Comparison of ENCODE assay signal across 16 cellular contexts in genomic region chr6:126337323-126337722, GRCh38. TPM values are rescaled to one million over a fixed set of nuclear protein-coding genes. Genes with fewer than 3 reads are reported as not detected.
DNase-seq lines count a peak whose midpoint lies in the region; ATAC-seq, FAIRE-seq and TF ChIP-seq lines count a peak whose summit lies in the region.
"Had no signal": no experiment of that assay in that cellular context is flagged by ENCODE, and none has a peak within 500 bp of the region (broad histone marks: within the 10 kb centered on the region; RNA-seq: fewer than 3 reads in every experiment).

No MANE protein-coding gene starts in this region.

- no peak for FAIRE-seq in HepG2 (lab: Jason Lieb, UNC)
- FAIRE-seq: kidney had no signal

- H3K4me1 ChIP-seq in HepG2 (ENCODE audit: insufficient read depth, low read length) (peaks cover 15% of the 10 kb centered on the region), Karpas-422 (ENCODE audit: low read length) (peaks cover 21% of the 10 kb centered on the region)

- peaks cover 13% of the 10 kb centered on the region for H3K4me1 Mint-ChIP-seq in MCF 10A (ENCODE audit: insufficient read depth, unreplicated experiment)

- H3K4me2 ChIP-seq in HepG2 (ENCODE audit: low read depth, low read length): no peak overlapping the region
- no peak overlapping the region for H3K4me2 ChIP-seq in Karpas-422 (ENCODE audit: low read depth, low read length, poor library complexity, severe bottlenecking)

- POLR2A ChIA-PET in MCF 10A (lab: Yijun Ruan, JAX) (interaction anchor here (0.5 to 1.6 kb wide), 5 partner anchors 8 to 853 kb away, joined by 3 to 4 read pairs (median 4); no protein-coding TSS in a partner anchor), HepG2 (lab: Yijun Ruan, JAX) (no interaction called here)

- no peaks in the 10 kb centered on the region for H3K27me3 Mint-ChIP-seq in MCF 10A (ENCODE audit: insufficient read depth, unreplicated experiment)
- H3K27me3 Mint-ChIP-seq: activated naive CD4-positive, alpha-beta T cell treated with anti-CD3 and anti-CD28 coated beads, Interleukin-2, amount 50 U/mL, for 24 hours; progenitor cell of endocrine pancreas had no signal

- H2AFZ ChIP-seq in HepG2 (ENCODE audit: low read length) (no peak overlapping the region), Karpas-422 (ENCODE audit: low read length) (no peak overlapping the region)

- in situ Hi-C loops in HepG2 (cut with HindIII; ENCODE audit: extremely low pct_ligation_motif_present, low pct_unique_long_range_greater_than_20kb): no loop called here

- H4K20me1 ChIP-seq in HepG2 (ENCODE audit: insufficient read depth, low read length) (no peaks in the 10 kb centered on the region), Karpas-422 (ENCODE audit: insufficient read depth, low read depth, low read length) (no peaks in the 10 kb centered on the region)

- 6% methylated on average over 3 of the region's 3 CpGs for WGBS in HepG2 (ENCODE audit: low lambda C conversion rate)

- ATAC-seq in Right ventricle myocardium superior (ENCODE audit: poor library complexity) (peak; percentile 75), HepG2 (no peak), HG02759 (IDR thresholded peaks at IDR 0.05; ENCODE audit: unreplicated experiment) (no peak)

- H3K27ac ChIP-seq in HepG2 (ENCODE audit: extremely low read length, insufficient read depth, low read length) (no peak overlapping the region), Karpas-422 (ENCODE audit: low read length) (no peak overlapping the region)

- H3K27me3 ChIP-seq in HepG2 (ENCODE audit: control insufficient read depth in 1 of 2, insufficient read depth in 2 of 2, low read length in 2 of 2) (peaks cover 0 to 5% of the 10 kb centered on the region in 2 experiments; a peak in 1 of 5 replicates), Karpas-422 (ENCODE audit: low read length) (no peaks in the 10 kb centered on the region)

- DNase-seq in Right ventricle myocardium superior (no peak), cardiac septum (ENCODE audit: low spot score) (no peak), MCF 10A (ENCODE audit: unreplicated experiment) (peak; percentile 86), HepG2 (ENCODE audit: low spot score) (no peak), Karpas-422 (no peak), dedifferentiated amniotic fluid mesenchymal stem cell (ENCODE audit: extremely low spot score) (no peak), GM19240 (ENCODE audit: insufficient read length, low spot score) (no peak)
- DNase-seq: 8988T; activated CD4-positive, alpha-beta T cell treated with anti-CD3 and anti-CD28 coated beads, Interleukin-2, amount 10 ng/mL, durations not matched to agents 24 days and 14 days; effector memory CD4-positive, alpha-beta T cell; kidney; NCI-H2029 treated with DMSO at 0.1 percent for 48 hours; SHP77 had no signal

- H3K9me3 Mint-ChIP-seq in MCF 10A (ENCODE audit: unreplicated experiment): no peaks in the 10 kb centered on the region
- H3K9me3 Mint-ChIP-seq: activated CD4-positive, alpha-beta T cell treated with anti-CD3 and anti-CD28 coated beads, Interleukin-2, amount 10 ng/mL, durations not matched to agents 24 days and 14 days; activated naive CD4-positive, alpha-beta T cell treated with anti-CD3 and anti-CD28 coated beads, Interleukin-2, amount 50 U/mL, for 24 hours had no signal

- TF ChIP-seq CTCF in MCF 10A (IDR thresholded peaks at IDR 0.05; ENCODE audit: unreplicated experiment) (no peak), HepG2 (CRISPR knock-in tag; IDR thresholded peaks at IDR 0.05) (no peak)

- H3K9ac ChIP-seq in HepG2 (ENCODE audit: insufficient read depth, low read depth, low read length) (no peak overlapping the region), Karpas-422 (ENCODE audit: low read length) (no peak overlapping the region)

- no peak for TF ChIP-seq RAD21 in HepG2 (CRISPR knock-in tag; IDR thresholded peaks at IDR 0.05)

- H3K36me3 ChIP-seq in HepG2 (replicated peaks in 1 of 2; ENCODE audit: control insufficient read depth in 1 of 2, insufficient read depth in 2 of 2, low read length in 2 of 2) (no peaks in the 10 kb centered on the region), Karpas-422 (ENCODE audit: insufficient read depth, low read length) (no peaks in the 10 kb centered on the region)

- no peaks in the 10 kb centered on the region for H3K9me2 ChIP-seq in Karpas-422 (replicated peaks; ENCODE audit: insufficient read depth, low read length)

- no peak overlapping the region for H3K27ac Mint-ChIP-seq in MCF 10A (ENCODE audit: low read depth, unreplicated experiment)
- H3K27ac Mint-ChIP-seq: activated CD4-positive, alpha-beta T cell treated with anti-CD3 and anti-CD28 coated beads, Interleukin-2, amount 10 ng/mL, durations not matched to agents 24 days and 14 days; activated naive CD4-positive, alpha-beta T cell treated with anti-CD3 and anti-CD28 coated beads, Interleukin-2, amount 50 U/mL, for 24 hours; progenitor cell of endocrine pancreas had no signal

- peaks cover 6% of the 10 kb centered on the region for H3K36me3 Mint-ChIP-seq in MCF 10A (ENCODE audit: insufficient read depth, unreplicated experiment)
- H3K36me3 Mint-ChIP-seq: activated naive CD4-positive, alpha-beta T cell treated with anti-CD3 and anti-CD28 coated beads, Interleukin-2, amount 50 U/mL, for 24 hours had no signal

- H3K79me2 ChIP-seq in HepG2 (ENCODE audit: insufficient read depth, low read length) (peaks cover 18% of the 10 kb centered on the region), Karpas-422 (ENCODE audit: low read length) (peaks cover 21% of the 10 kb centered on the region)

- CTCF ChIA-PET in MCF 10A (lab: Yijun Ruan, JAX): interaction anchor here (0.6 kb wide), 1 partner anchor 506 kb away, joined by 5 read pairs; no protein-coding TSS in a partner anchor
- CTCF ChIA-PET in HepG2 (lab: Yijun Ruan, JAX; ENCODE audit: low intra/inter-chr PET ratio, low total read pairs): no interaction called here

- TF ChIP-seq POLR2A in HepG2 (IDR thresholded peaks at IDR 0.05; ENCODE audit: insufficient read depth in 1 of 2, low read depth in 2 of 2, low read length in 2 of 2): no peak

- BruUV-seq in MCF 10A (replicated peaks; lab: Mats Ljungman, UMichigan) (no TSS peak), HepG2 (replicated peaks; lab: Mats Ljungman, UMichigan) (no TSS peak)

- TF ChIP-seq EP300 in HepG2 (IDR thresholded peaks at IDR 0.05; ENCODE audit: low read depth in 2 of 2, low read length in 2 of 2) (no peak; a peak in 1 of 4 replicates), HepG2 (CRISPR knock-in tag; IDR thresholded peaks at IDR 0.05; ENCODE audit: borderline replicate concordance) (no peak)

- H3K4me3 Mint-ChIP-seq in MCF 10A (ENCODE audit: unreplicated experiment): no peak overlapping the region
- H3K4me3 Mint-ChIP-seq: activated CD4-positive, alpha-beta T cell treated with anti-CD3 and anti-CD28 coated beads, Interleukin-2, amount 10 ng/mL, durations not matched to agents 24 days and 14 days; activated naive CD4-positive, alpha-beta T cell treated with anti-CD3 and anti-CD28 coated beads, Interleukin-2, amount 50 U/mL, for 24 hours had no signal

- intact Hi-C loops in Right ventricle myocardium superior (cut with DNase I): no loop called here
- intact Hi-C loops in cardiac septum (cut with DNase I): no loop called here
- intact Hi-C loops in MCF 10A (cut with micrococcal nuclease): no loop called here
- intact Hi-C loops in HepG2 (cut with micrococcal nuclease; ENCODE audit: unreplicated experiment): loop anchor here (5.0 kb wide), 1 partner anchor 150 kb away; no protein-coding TSS in a partner anchor

- H3K9me3 ChIP-seq in HepG2 (ENCODE audit: low read length) (no peaks in the 10 kb centered on the region), Karpas-422 (ENCODE audit: low read length) (no peaks in the 10 kb centered on the region)

- H3K4me3 ChIP-seq in HepG2 (replicated peaks in 1 of 3; ENCODE audit: insufficient read depth in 1 of 3, low read depth in 2 of 3, low read length in 3 of 3) (no peak overlapping the region), Karpas-422 (ENCODE audit: low read length) (no peak overlapping the region)

TF ChIP-seq in HepG2, 621 proteins besides CTCF, POLR2A, EP300 and RAD21 (continues in another document):
- TF ChIP-seq PCBP2 (optimal IDR thresholded peaks at IDR 0.05; ENCODE audit: low read depth, low read length, poor library complexity, severe bottlenecking) (no peak), RELA (CRISPR knock-in tag; IDR thresholded peaks at IDR 0.05) (no peak), GPN1 (CRISPR knock-in tag; IDR thresholded peaks at IDR 0.05; ENCODE audit: borderline replicate concordance) (no peak), NFYC (CRISPR knock-in tag; IDR thresholded peaks at IDR 0.05) (no peak)

RNA-seq across cellular contexts. Expression of gene CENPW, which starts 2.6 kb away (rescaled TPM):
- total RNA-seq in Right ventricle myocardium superior (0.48 TPM), cardiac septum (0.83 TPM), MCF 10A (2022) (31.1 and 35.0 TPM in 2 replicates), HepG2 (2016; rRNA removed; fragmentation: Illumina TruSeq; extraction: Trizol) (94.7 and 133 TPM in 2 replicates)
- 15.5 and 17.3 TPM in 2 replicates for total RNA-seq in HepG2 (2016; cell fraction: cytosol; rRNA removed; fragmentation: Illumina TruSeq; extraction: Trizol; ENCODE audit: low read depth)
- 92.0 and 148 TPM in 2 replicates for total RNA-seq in HepG2 (2016; cell fraction: insoluble cytoplasmic fraction; rRNA removed; fragmentation: Illumina TruSeq; extraction: Trizol)
- 16.4 and 21.2 TPM in 2 replicates for total RNA-seq in HepG2 (2016; cell fraction: membrane; rRNA removed; fragmentation: Illumina TruSeq; extraction: Trizol)
- total RNA-seq in HepG2 (2016; cell fraction: nucleus; rRNA removed; fragmentation: Illumina TruSeq; extraction: Trizol): 37.3 and 39.1 TPM in 2 replicates
- 6.3 and 8.6 TPM in 2 replicates for polyA plus RNA-seq in HepG2 (2011; rRNA removed)
- 6.4 and 6.9 TPM in 2 replicates for polyA plus RNA-seq in HepG2 (2011; cell fraction: cytosol; rRNA removed)
- 3.4 and 5.1 TPM in 2 replicates for polyA plus RNA-seq in HepG2 (2011; cell fraction: nucleus; rRNA removed)
- polyA plus RNA-seq in HepG2 (2012): 13.3 and 28.7 TPM in 2 replicates
- polyA plus RNA-seq in HepG2 (2016; cell fraction: cytosol; fragmentation: Illumina TruSeq; extraction: Trizol; ENCODE audit: low read depth): 14.9 and 15.1 TPM in 2 replicates
- polyA plus RNA-seq in HepG2 (2016; cell fraction: insoluble cytoplasmic fraction; fragmentation: Illumina TruSeq; extraction: Trizol; ENCODE audit: low read depth): 132 and 140 TPM in 2 replicates
- polyA plus RNA-seq in HepG2 (2016; cell fraction: membrane; fragmentation: Illumina TruSeq; extraction: Trizol; ENCODE audit: low read depth): 12.5 and 16.4 TPM in 2 replicates
- polyA plus RNA-seq in HepG2 (2016; cell fraction: nucleus; fragmentation: Illumina TruSeq; extraction: Trizol; ENCODE audit: insufficient read depth, low read depth): 50.0 and 52.5 TPM in 2 replicates
- 1.2 and 8.9 TPM in 2 replicates for polyA minus RNA-seq in HepG2 (2011; rRNA and poly(A)+ RNA removed; ENCODE audit: low replicate concordance)
- polyA minus RNA-seq in HepG2 (2011; cell fraction: cytosol; rRNA and poly(A)+ RNA removed): 3.3 and 5.5 TPM in 2 replicates
- polyA minus RNA-seq in HepG2 (2011; cell fraction: nucleus; rRNA and poly(A)+ RNA removed): 8.8 and 19.4 TPM in 2 replicates
- 13.6 and 14.3 TPM in 2 replicates for total RNA-seq in Karpas-422 (2014; rRNA removed; shearing (Covaris generic); ENCODE audit: low replicate concordance)
